ENCODE assay signal across 1 cellular context in genomic region chr3:170003881-170004356, GRCh38.
A peak's percentile ranks its signal among the peaks of the same experiment; 100 is the strongest.
TF ChIP-seq lines count a peak whose summit lies in the region.

No MANE protein-coding gene starts in this region.

TF ChIP-seq in HepG2, 621 proteins besides CTCF, POLR2A, EP300 and RAD21 (continued from another document and continues in another):
- TF ChIP-seq HMGXB4 (CRISPR knock-in tag; IDR thresholded peaks at IDR 0.05; ENCODE audit: borderline replicate concordance in 1 of 2, low read depth in 1 of 2) (no peak), ZNF281 (CRISPR knock-in tag; IDR thresholded peaks at IDR 0.05; ENCODE audit: borderline replicate concordance) (no peak), ZNF230 (CRISPR knock-in tag; IDR thresholded peaks at IDR 0.05) (no peak), ZNF138 (CRISPR knock-in tag; IDR thresholded peaks at IDR 0.05; ENCODE audit: low read depth) (no peak), KLF13 (CRISPR knock-in tag; IDR thresholded peaks at IDR 0.05) (no peak), NFYC (CRISPR knock-in tag; IDR thresholded peaks at IDR 0.05) (peak; percentile 25; the same call in 1 of the 2 replicates), ZNF18 (CRISPR knock-in tag; IDR thresholded peaks at IDR 0.05; ENCODE audit: insufficient replicate concordance) (peak; percentile 61), ISL2 (CRISPR knock-in tag; IDR thresholded peaks at IDR 0.05) (peak; percentile 84), KAT7 (CRISPR knock-in tag; IDR thresholded peaks at IDR 0.05; ENCODE audit: borderline replicate concordance) (0 out of 2 replicates have a peak, but pooled peaks have one; percentile 48), KAT8 (CRISPR knock-in tag; IDR thresholded peaks at IDR 0.05) (peak; percentile 71), ZNF543 (CRISPR knock-in tag; IDR thresholded peaks at IDR 0.05) (0 out of 2 replicates have a peak, but pooled peaks have one; percentile 30), ZNF562 (CRISPR knock-in tag; IDR thresholded peaks at IDR 0.05; ENCODE audit: borderline replicate concordance) (no peak), ZNF83 (CRISPR knock-in tag; IDR thresholded peaks at IDR 0.05; ENCODE audit: borderline replicate concordance) (no peak), HOXA9 (CRISPR knock-in tag; IDR thresholded peaks at IDR 0.05; ENCODE audit: borderline replicate concordance) (no peak), ZSCAN12 (CRISPR knock-in tag; IDR thresholded peaks at IDR 0.05) (no peak), ZNF331 (CRISPR knock-in tag; IDR thresholded peaks at IDR 0.05) (peak; percentile 69), PHF5A (CRISPR knock-in tag; IDR thresholded peaks at IDR 0.05; ENCODE audit: low read depth, unreplicated experiment) (peak; percentile 65), KLF12 (CRISPR knock-in tag; IDR thresholded peaks at IDR 0.05; ENCODE audit: borderline replicate concordance) (no peak), CHD2 (IDR thresholded peaks at IDR 0.05; ENCODE audit: low read depth, low read length) (no peak), ZNF724P (CRISPR knock-in tag; IDR thresholded peaks at IDR 0.05; ENCODE audit: borderline replicate concordance) (no peak), TEF (CRISPR knock-in tag; IDR thresholded peaks at IDR 0.05) (no peak), ZNF496 (CRISPR knock-in tag; IDR thresholded peaks at IDR 0.05; ENCODE audit: insufficient replicate concordance) (no peak), ZNF777 (CRISPR knock-in tag; IDR thresholded peaks at IDR 0.05) (no peak), ZNF468 (CRISPR knock-in tag; IDR thresholded peaks at IDR 0.05) (no peak), PHF20 (CRISPR knock-in tag; IDR thresholded peaks at IDR 0.05) (no peak), ZNF720 (CRISPR knock-in tag; IDR thresholded peaks at IDR 0.05) (no peak), PRPF4 (IDR thresholded peaks at IDR 0.05; ENCODE audit: low read depth, low read length, poor library complexity, severe bottlenecking) (no peak), ZNF644 (CRISPR knock-in tag; IDR thresholded peaks at IDR 0.05; ENCODE audit: low read depth) (peak; percentile 46; the same call in 1 of the 2 replicates), ISX (CRISPR knock-in tag; conservative IDR thresholded peaks at IDR 0.05) (no peak)
- TF ChIP-seq, protein P1, sequence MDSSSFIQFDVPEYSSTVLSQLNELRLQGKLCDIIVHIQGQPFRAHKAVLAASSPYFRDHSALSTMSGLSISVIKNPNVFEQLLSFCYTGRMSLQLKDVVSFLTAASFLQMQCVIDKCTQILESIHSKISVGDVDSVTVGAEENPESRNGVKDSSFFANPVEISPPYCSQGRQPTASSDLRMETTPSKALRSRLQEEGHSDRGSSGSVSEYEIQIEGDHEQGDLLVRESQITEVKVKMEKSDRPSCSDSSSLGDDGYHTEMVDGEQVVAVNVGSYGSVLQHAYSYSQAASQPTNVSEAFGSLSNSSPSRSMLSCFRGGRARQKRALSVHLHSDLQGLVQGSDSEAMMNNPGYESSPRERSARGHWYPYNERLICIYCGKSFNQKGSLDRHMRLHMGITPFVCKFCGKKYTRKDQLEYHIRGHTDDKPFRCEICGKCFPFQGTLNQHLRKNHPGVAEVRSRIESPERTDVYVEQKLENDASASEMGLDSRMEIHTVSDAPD (CRISPR knock-in tag; IDR thresholded peaks at IDR 0.05) = no peak
- TF ChIP-seq, protein P2, sequence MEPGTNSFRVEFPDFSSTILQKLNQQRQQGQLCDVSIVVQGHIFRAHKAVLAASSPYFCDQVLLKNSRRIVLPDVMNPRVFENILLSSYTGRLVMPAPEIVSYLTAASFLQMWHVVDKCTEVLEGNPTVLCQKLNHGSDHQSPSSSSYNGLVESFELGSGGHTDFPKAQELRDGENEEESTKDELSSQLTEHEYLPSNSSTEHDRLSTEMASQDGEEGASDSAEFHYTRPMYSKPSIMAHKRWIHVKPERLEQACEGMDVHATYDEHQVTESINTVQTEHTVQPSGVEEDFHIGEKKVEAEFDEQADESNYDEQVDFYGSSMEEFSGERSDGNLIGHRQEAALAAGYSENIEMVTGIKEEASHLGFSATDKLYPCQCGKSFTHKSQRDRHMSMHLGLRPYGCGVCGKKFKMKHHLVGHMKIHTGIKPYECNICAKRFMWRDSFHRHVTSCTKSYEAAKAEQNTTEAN (CRISPR knock-in tag; conservative IDR thresholded peaks at IDR 0.05) = no peak
- TF ChIP-seq, protein P3, sequence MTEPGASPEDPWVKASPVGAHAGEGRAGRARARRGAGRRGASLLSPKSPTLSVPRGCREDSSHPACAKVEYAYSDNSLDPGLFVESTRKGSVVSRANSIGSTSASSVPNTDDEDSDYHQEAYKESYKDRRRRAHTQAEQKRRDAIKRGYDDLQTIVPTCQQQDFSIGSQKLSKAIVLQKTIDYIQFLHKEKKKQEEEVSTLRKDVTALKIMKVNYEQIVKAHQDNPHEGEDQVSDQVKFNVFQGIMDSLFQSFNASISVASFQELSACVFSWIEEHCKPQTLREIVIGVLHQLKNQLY (CRISPR knock-in tag; IDR thresholded peaks at IDR 0.05) = peak; percentile 34; the same call in 1 of the 2 replicates
- TF ChIP-seq, protein P4, sequence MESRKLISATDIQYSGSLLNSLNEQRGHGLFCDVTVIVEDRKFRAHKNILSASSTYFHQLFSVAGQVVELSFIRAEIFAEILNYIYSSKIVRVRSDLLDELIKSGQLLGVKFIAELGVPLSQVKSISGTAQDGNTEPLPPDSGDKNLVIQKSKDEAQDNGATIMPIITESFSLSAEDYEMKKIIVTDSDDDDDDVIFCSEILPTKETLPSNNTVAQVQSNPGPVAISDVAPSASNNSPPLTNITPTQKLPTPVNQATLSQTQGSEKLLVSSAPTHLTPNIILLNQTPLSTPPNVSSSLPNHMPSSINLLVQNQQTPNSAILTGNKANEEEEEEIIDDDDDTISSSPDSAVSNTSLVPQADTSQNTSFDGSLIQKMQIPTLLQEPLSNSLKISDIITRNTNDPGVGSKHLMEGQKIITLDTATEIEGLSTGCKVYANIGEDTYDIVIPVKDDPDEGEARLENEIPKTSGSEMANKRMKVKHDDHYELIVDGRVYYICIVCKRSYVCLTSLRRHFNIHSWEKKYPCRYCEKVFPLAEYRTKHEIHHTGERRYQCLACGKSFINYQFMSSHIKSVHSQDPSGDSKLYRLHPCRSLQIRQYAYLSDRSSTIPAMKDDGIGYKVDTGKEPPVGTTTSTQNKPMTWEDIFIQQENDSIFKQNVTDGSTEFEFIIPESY (CRISPR knock-in tag; IDR thresholded peaks at IDR 0.05) = peak; percentile 97
- TF ChIP-seq, protein P5, sequence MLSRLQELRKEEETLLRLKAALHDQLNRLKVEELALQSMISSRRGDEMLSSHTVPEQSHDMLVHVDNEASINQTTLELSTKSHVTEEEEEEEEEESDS (CRISPR knock-in tag; IDR thresholded peaks at IDR 0.05; ENCODE audit: borderline replicate concordance) = 0 out of 2 replicates have a peak, but pooled peaks have one; percentile 43
- TF ChIP-seq, protein P6, sequence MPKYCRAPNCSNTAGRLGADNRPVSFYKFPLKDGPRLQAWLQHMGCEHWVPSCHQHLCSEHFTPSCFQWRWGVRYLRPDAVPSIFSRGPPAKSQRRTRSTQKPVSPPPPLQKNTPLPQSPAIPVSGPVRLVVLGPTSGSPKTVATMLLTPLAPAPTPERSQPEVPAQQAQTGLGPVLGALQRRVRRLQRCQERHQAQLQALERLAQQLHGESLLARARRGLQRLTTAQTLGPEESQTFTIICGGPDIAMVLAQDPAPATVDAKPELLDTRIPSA (CRISPR knock-in tag; IDR thresholded peaks at IDR 0.05; ENCODE audit: borderline replicate concordance) = no peak
- TF ChIP-seq, protein P7, sequence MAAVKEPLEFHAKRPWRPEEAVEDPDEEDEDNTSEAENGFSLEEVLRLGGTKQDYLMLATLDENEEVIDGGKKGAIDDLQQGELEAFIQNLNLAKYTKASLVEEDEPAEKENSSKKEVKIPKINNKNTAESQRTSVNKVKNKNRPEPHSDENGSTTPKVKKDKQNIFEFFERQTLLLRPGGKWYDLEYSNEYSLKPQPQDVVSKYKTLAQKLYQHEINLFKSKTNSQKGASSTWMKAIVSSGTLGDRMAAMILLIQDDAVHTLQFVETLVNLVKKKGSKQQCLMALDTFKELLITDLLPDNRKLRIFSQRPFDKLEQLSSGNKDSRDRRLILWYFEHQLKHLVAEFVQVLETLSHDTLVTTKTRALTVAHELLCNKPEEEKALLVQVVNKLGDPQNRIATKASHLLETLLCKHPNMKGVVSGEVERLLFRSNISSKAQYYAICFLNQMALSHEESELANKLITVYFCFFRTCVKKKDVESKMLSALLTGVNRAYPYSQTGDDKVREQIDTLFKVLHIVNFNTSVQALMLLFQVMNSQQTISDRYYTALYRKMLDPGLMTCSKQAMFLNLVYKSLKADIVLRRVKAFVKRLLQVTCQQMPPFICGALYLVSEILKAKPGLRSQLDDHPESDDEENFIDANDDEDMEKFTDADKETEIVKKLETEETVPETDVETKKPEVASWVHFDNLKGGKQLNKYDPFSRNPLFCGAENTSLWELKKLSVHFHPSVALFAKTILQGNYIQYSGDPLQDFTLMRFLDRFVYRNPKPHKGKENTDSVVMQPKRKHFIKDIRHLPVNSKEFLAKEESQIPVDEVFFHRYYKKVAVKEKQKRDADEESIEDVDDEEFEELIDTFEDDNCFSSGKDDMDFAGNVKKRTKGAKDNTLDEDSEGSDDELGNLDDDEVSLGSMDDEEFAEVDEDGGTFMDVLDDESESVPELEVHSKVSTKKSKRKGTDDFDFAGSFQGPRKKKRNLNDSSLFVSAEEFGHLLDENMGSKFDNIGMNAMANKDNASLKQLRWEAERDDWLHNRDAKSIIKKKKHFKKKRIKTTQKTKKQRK (IDR thresholded peaks at IDR 0.05; ENCODE audit: low read length) = no peak
- TF ChIP-seq, protein P8, sequence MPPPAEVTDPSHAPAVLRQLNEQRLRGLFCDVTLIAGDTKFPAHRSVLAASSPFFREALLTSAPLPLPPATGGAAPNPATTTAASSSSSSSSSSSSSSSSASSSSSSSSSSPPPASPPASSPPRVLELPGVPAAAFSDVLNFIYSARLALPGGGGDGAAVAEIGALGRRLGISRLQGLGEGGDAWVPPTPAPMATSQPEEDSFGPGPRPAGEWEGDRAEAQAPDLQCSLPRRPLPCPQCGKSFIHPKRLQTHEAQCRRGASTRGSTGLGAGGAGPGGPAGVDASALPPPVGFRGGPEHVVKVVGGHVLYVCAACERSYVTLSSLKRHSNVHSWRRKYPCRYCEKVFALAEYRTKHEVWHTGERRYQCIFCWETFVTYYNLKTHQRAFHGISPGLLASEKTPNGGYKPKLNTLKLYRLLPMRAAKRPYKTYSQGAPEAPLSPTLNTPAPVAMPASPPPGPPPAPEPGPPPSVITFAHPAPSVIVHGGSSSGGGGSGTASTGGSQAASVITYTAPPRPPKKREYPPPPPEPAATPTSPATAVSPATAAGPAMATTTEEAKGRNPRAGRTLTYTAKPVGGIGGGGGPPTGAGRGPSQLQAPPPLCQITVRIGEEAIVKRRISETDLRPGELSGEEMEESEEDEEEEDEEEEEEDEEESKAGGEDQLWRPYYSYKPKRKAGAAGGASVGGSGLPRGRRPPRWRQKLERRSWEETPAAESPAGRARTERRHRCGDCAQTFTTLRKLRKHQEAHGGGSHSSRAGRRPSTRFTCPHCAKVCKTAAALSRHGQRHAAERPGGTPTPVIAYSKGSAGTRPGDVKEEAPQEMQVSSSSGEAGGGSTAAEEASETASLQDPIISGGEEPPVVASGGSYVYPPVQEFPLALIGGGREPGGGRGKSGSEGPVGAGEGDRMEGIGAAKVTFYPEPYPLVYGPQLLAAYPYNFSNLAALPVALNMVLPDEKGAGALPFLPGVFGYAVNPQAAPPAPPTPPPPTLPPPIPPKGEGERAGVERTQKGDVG (CRISPR knock-in tag; IDR thresholded peaks at IDR 0.05; ENCODE audit: borderline replicate concordance) = 0 out of 2 replicates have a peak, but pooled peaks have one; percentile 41
- TF ChIP-seq, protein P9, sequence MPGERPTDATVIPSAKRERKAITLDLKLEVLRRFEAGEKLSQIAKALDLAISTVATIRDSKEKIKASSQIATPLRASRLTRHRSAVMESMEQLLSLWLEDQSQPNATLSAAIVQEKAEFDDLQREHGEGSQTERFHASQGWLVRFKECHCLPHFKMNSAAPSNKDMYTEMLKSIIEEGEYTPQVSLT (CRISPR knock-in tag; IDR thresholded peaks at IDR 0.05; ENCODE audit: borderline replicate concordance, low read depth) = no peak
